Comparison of ENCODE assay signal across 8 cellular contexts in genomic region chr17:77089949-77090348, GRCh38. TPM values are rescaled to one million over a fixed set of nuclear protein-coding genes. Genes with fewer than 3 reads are reported as not detected.
A peak's percentile ranks its signal among the peaks of the same experiment; 100 is the strongest.
DNase-seq lines count a peak whose midpoint lies in the region; ATAC-seq and TF ChIP-seq lines count a peak whose summit lies in the region.
"Not testable (repeated sequence)": the region's sequence is repeated elsewhere in the genome, so short reads cannot be mapped to it uniquely, and the experiment has no call there.

No MANE protein-coding gene starts in this region.

- H3K9me3 ChIP-seq in BLaER1; OCI-LY3 (ENCODE audit: insufficient read depth, low read length); naive thymus-derived CD4-positive, alpha-beta T cell (ENCODE audit: control insufficient read depth in 2 of 3, low read length in 3 of 3): not testable (repeated sequence)

- intact Hi-C loops in naive thymus-derived CD4-positive, alpha-beta T cell (cut with micrococcal nuclease), result loop anchor here (2.0 to 5.0 kb wide), 3 partner anchors 353 to 638 kb away; partner anchors contain the start of genes JMJD6 (in 1 of the 2), METTL23 (in 1 of the 2), MFSD11 (in 1 of the 2) and SRSF2 (in 1 of the 2)

- H3K4me1 Mint-ChIP-seq in GM23338, result peaks cover 18% of the 10 kb centered on the region
- peaks cover 55% of the 10 kb centered on the region for H3K4me1 Mint-ChIP-seq in activated CD4-positive, alpha-beta T cell treated with anti-CD3 and anti-CD28 coated beads, Interleukin-2, amount 10 ng/mL, durations not matched to agents 7 days and 5 days
- peaks cover 52% of the 10 kb centered on the region for H3K4me1 Mint-ChIP-seq in activated naive CD8-positive, alpha-beta T cell treated with anti-CD3 and anti-CD28 coated beads, Interleukin-2, amount 50 U/mL, for 24 hours
- H3K4me1 Mint-ChIP-seq in naive thymus-derived CD4-positive, alpha-beta T cell, result peaks cover 30 to 63% (median 56%) of the 10 kb centered on the region in 7 donors
- H3K4me1 Mint-ChIP-seq in stimulated activated effector memory CD8-positive, alpha-beta T cell treated with anti-CD3 and anti-CD28 coated beads, Interleukin-12 subunit alpha, Interleukin-12 subunit beta, amount 100 ng/mL, for 72 hours, result peaks cover 45% of the 10 kb centered on the region

- H3K36me3 Mint-ChIP-seq in GM23338 (ENCODE audit: low read depth), result peaks cover 65% of the 10 kb centered on the region
- peaks cover 52% of the 10 kb centered on the region for H3K36me3 Mint-ChIP-seq in activated CD4-positive, alpha-beta T cell treated with anti-CD3 and anti-CD28 coated beads, Interleukin-2, amount 10 ng/mL, durations not matched to agents 7 days and 5 days (ENCODE audit: low read depth)
- H3K36me3 Mint-ChIP-seq in activated naive CD8-positive, alpha-beta T cell treated with anti-CD3 and anti-CD28 coated beads, Interleukin-2, amount 50 U/mL, for 24 hours (ENCODE audit: low read depth), result peaks cover 49% of the 10 kb centered on the region
- H3K36me3 Mint-ChIP-seq in naive thymus-derived CD4-positive, alpha-beta T cell, result peaks cover 3 to 35% (median 26%) of the 10 kb centered on the region in 5 donors
- H3K36me3 Mint-ChIP-seq in stimulated activated effector memory CD8-positive, alpha-beta T cell treated with anti-CD3 and anti-CD28 coated beads, Interleukin-12 subunit alpha, Interleukin-12 subunit beta, amount 100 ng/mL, for 72 hours, result peaks cover 67% of the 10 kb centered on the region

- H3K27me3 Mint-ChIP-seq in GM23338 (ENCODE audit: insufficient read depth, low read depth, poor library complexity), result peaks cover 14% of the 10 kb centered on the region
- not testable (repeated sequence) for H3K27me3 Mint-ChIP-seq in activated CD4-positive, alpha-beta T cell treated with anti-CD3 and anti-CD28 coated beads, Interleukin-2, amount 10 ng/mL, durations not matched to agents 7 days and 5 days; activated naive CD8-positive, alpha-beta T cell treated with anti-CD3 and anti-CD28 coated beads, Interleukin-2, amount 50 U/mL, for 24 hours; naive thymus-derived CD4-positive, alpha-beta T cell

- not testable (repeated sequence) for H3K9me3 Mint-ChIP-seq in GM23338; activated CD4-positive, alpha-beta T cell treated with anti-CD3 and anti-CD28 coated beads, Interleukin-2, amount 10 ng/mL, durations not matched to agents 7 days and 5 days; activated naive CD8-positive, alpha-beta T cell treated with anti-CD3 and anti-CD28 coated beads, Interleukin-2, amount 50 U/mL, for 24 hours; naive thymus-derived CD4-positive, alpha-beta T cell; stimulated activated effector memory CD8-positive, alpha-beta T cell treated with anti-CD3 and anti-CD28 coated beads, Interleukin-12 subunit alpha, Interleukin-12 subunit beta, amount 100 ng/mL, for 72 hours

- not testable (repeated sequence) for H3K27me3 ChIP-seq in BLaER1; GM23338 (ENCODE audit: insufficient read depth); OCI-LY3 (ENCODE audit: low read depth, low read length); naive thymus-derived CD4-positive, alpha-beta T cell (ENCODE audit: control insufficient read depth in 2 of 2, insufficient read depth in 2 of 2, low read length in 2 of 2)

- ATAC-seq in GM23338; activated naive CD8-positive, alpha-beta T cell treated with anti-CD3 and anti-CD28 coated beads, Interleukin-2, amount 50 U/mL, for 24 hours; naive thymus-derived CD4-positive, alpha-beta T cell; stimulated activated effector memory CD8-positive, alpha-beta T cell treated with anti-CD3 and anti-CD28 coated beads, Interleukin-12 subunit alpha, Interleukin-12 subunit beta, amount 100 ng/mL, for 72 hours: not testable (repeated sequence)

- H3K4me1 ChIP-seq in BLaER1 (peaks cover 82% of the 10 kb centered on the region), GM23338 (ENCODE audit: insufficient read depth) (peaks cover 14% of the 10 kb centered on the region), OCI-LY3 (ENCODE audit: low read length) (peaks cover 32% of the 10 kb centered on the region)
- H3K4me1 ChIP-seq in naive thymus-derived CD4-positive, alpha-beta T cell (ENCODE audit: control insufficient read depth in 2 of 2, insufficient read depth in 2 of 2, low read length in 2 of 2), result peaks cover 23 to 31% of the 10 kb centered on the region in 2 donors

- peak overlapping the region; percentile 90 for H3K4me3 ChIP-seq in BLaER1
- H3K4me3 ChIP-seq in GM23338; naive thymus-derived CD4-positive, alpha-beta T cell (ENCODE audit: low read length): not testable (repeated sequence)
- H3K4me3 ChIP-seq in OCI-LY3 (ENCODE audit: low read length), result peak overlapping the region; percentile 98
- H3K4me3 ChIP-seq in fibroblast of pulmonary artery (replicated peaks; ENCODE audit: low read depth, low read length), result peak overlapping the region; percentile 93

- peaks cover 26% of the 10 kb centered on the region; the same call in 1 of the 2 replicates for H4K20me1 ChIP-seq in BLaER1
- H4K20me1 ChIP-seq in GM23338 (replicated peaks; ENCODE audit: insufficient read depth); OCI-LY3 (ENCODE audit: insufficient read depth, low read length): not testable (repeated sequence)

- CTCF ChIA-PET in activated CD4-positive, alpha-beta T cell treated with anti-CD3 and anti-CD28 coated beads, Interleukin-2, amount 10 ng/mL, durations not matched to agents 7 days and 5 days (lab: Charles Lee), result interaction anchor here (0.6 to 1.3 kb wide), 8 partner anchors 11 to 356 kb away, joined by 3 to 5 read pairs (median 3); no protein-coding TSS in a partner anchor
- CTCF ChIA-PET in naive thymus-derived CD4-positive, alpha-beta T cell (lab: Charles Lee), result interaction anchor here (0.6 kb wide), 1 partner anchor 933 kb away, joined by 6 read pairs; no protein-coding TSS in a partner anchor

- H3K4me2 ChIP-seq in BLaER1 (peak overlapping the region; percentile 91), OCI-LY3 (ENCODE audit: low read length) (peak overlapping the region; percentile 86)
- not testable (repeated sequence) for H3K4me2 ChIP-seq in GM23338

- POLR2A ChIA-PET in activated CD4-positive, alpha-beta T cell treated with anti-CD3 and anti-CD28 coated beads, Interleukin-2, amount 10 ng/mL, durations not matched to agents 7 days and 5 days (lab: Charles Lee), result not testable (repeated sequence)
- POLR2A ChIA-PET in naive thymus-derived CD4-positive, alpha-beta T cell (lab: Charles Lee), result interaction anchor here (0.7 to 1.8 kb wide), 4 partner anchors 9 to 1161 kb away, joined by 3 to 7 read pairs (median 4); partner anchors contain the start of gene SRSF2

- H3K4me3 Mint-ChIP-seq in GM23338, result peak overlapping the region; percentile 94
- peak overlapping the region; percentile 98 for H3K4me3 Mint-ChIP-seq in activated CD4-positive, alpha-beta T cell treated with anti-CD3 and anti-CD28 coated beads, Interleukin-2, amount 10 ng/mL, durations not matched to agents 7 days and 5 days
- H3K4me3 Mint-ChIP-seq in activated naive CD8-positive, alpha-beta T cell treated with anti-CD3 and anti-CD28 coated beads, Interleukin-2, amount 50 U/mL, for 24 hours, result peak overlapping the region; percentile 97
- H3K4me3 Mint-ChIP-seq in naive thymus-derived CD4-positive, alpha-beta T cell, result peak overlapping the region; percentile 44 to 100 (median 96)
- H3K4me3 Mint-ChIP-seq in stimulated activated effector memory CD8-positive, alpha-beta T cell treated with anti-CD3 and anti-CD28 coated beads, Interleukin-12 subunit alpha, Interleukin-12 subunit beta, amount 100 ng/mL, for 72 hours, result peak overlapping the region; percentile 97

- not testable (repeated sequence) for TF ChIP-seq CTCF in GM23338 (conservative IDR thresholded peaks at IDR 0.05; ENCODE audit: low read depth in 2 of 2); OCI-LY3 (IDR thresholded peaks at IDR 0.05; ENCODE audit: low read depth, low read length); fibroblast of pulmonary artery (IDR thresholded peaks at IDR 0.05; ENCODE audit: low read length, missing control alignments)

- peak overlapping the region; percentile 99 for H3K27ac ChIP-seq in BLaER1
- H3K27ac ChIP-seq in GM23338 (ENCODE audit: low read depth); naive thymus-derived CD4-positive, alpha-beta T cell (ENCODE audit: low read depth, low read length): not testable (repeated sequence)
- H3K27ac ChIP-seq in OCI-LY3 (ENCODE audit: low read length), result peak overlapping the region; percentile 84

- not testable (repeated sequence) for H3K9me2 ChIP-seq in GM23338 (ENCODE audit: insufficient read depth)

- peak overlapping the region; percentile 99 for H3K9ac ChIP-seq in BLaER1
- H3K9ac ChIP-seq in OCI-LY3 (ENCODE audit: low read length), result peak overlapping the region; percentile 100; the same call in 1 of the 2 replicates

- not testable (repeated sequence) for DNase-seq in GM23338 (ENCODE audit: low spot score); activated CD4-positive, alpha-beta T cell treated with anti-CD3 and anti-CD28 coated beads, Interleukin-2, amount 10 ng/mL, durations not matched to agents 7 days and 5 days; activated naive CD8-positive, alpha-beta T cell treated with anti-CD3 and anti-CD28 coated beads, Interleukin-2, amount 50 U/mL, for 24 hours; fibroblast of pulmonary artery (ENCODE audit: low read depth); naive thymus-derived CD4-positive, alpha-beta T cell; stimulated activated effector memory CD8-positive, alpha-beta T cell treated with anti-CD3 and anti-CD28 coated beads, Interleukin-12 subunit alpha, Interleukin-12 subunit beta, amount 100 ng/mL, for 72 hours (ENCODE audit: low spot score in 2 of 2)

- H3K27ac Mint-ChIP-seq in GM23338, result peak overlapping the region; percentile 99
- H3K27ac Mint-ChIP-seq in activated CD4-positive, alpha-beta T cell treated with anti-CD3 and anti-CD28 coated beads, Interleukin-2, amount 10 ng/mL, durations not matched to agents 7 days and 5 days, result peak overlapping the region; percentile 96
- peak overlapping the region; percentile 98 for H3K27ac Mint-ChIP-seq in activated naive CD8-positive, alpha-beta T cell treated with anti-CD3 and anti-CD28 coated beads, Interleukin-2, amount 50 U/mL, for 24 hours
- peak overlapping the region in 8 of 9 donors; percentile 28 to 99 (median 84) for H3K27ac Mint-ChIP-seq in naive thymus-derived CD4-positive, alpha-beta T cell
- peak overlapping the region; percentile 99 for H3K27ac Mint-ChIP-seq in stimulated activated effector memory CD8-positive, alpha-beta T cell treated with anti-CD3 and anti-CD28 coated beads, Interleukin-12 subunit alpha, Interleukin-12 subunit beta, amount 100 ng/mL, for 72 hours

- not testable (repeated sequence) for H2AFZ ChIP-seq in GM23338; OCI-LY3 (ENCODE audit: low read depth, low read length)

- H3F3A ChIP-seq in GM23338 (replicated peaks; ENCODE audit: low read depth), result not testable (repeated sequence)

- peaks cover 53% of the 10 kb centered on the region for H3K36me3 ChIP-seq in BLaER1
- not testable (repeated sequence) for H3K36me3 ChIP-seq in GM23338 (ENCODE audit: insufficient read depth)
- peaks cover 36% of the 10 kb centered on the region for H3K36me3 ChIP-seq in OCI-LY3 (replicated peaks; ENCODE audit: low read depth, low read length)
- H3K36me3 ChIP-seq in naive thymus-derived CD4-positive, alpha-beta T cell (ENCODE audit: control insufficient read depth in 2 of 3, insufficient read depth in 3 of 3, low read length in 3 of 3), result peaks cover 6 to 42% (median 10%) of the 10 kb centered on the region in 3 experiments

- H3K79me2 ChIP-seq in GM23338 (replicated peaks; ENCODE audit: insufficient read depth), result peaks cover 15% of the 10 kb centered on the region
- H3K79me2 ChIP-seq in OCI-LY3 (ENCODE audit: low read length), result peaks cover 60% of the 10 kb centered on the region

RNA-seq across cellular contexts. Expression of gene SEC14L1, which starts 50.8 kb away (rescaled TPM):
- total RNA-seq in GM23338 (2014; rRNA removed; shearing (Covaris generic)), result 54.8 and 81.8 TPM in 2 replicates
- polyA plus RNA-seq in GM23338 (2016; fragmentation: Nextera tagmentation; extraction: Ambion mirVana), result 26.8 and 32.3 TPM in 2 replicates
- total RNA-seq in activated CD4-positive, alpha-beta T cell treated with anti-CD3 and anti-CD28 coated beads, Interleukin-2, amount 10 ng/mL, durations not matched to agents 7 days and 5 days, result 10 to 100 TPM; 56.6 to 57.4 TPM
- 100 to 1,000 TPM in 1 of 5 experiments, 10 to 100 TPM in 4; 25.0 to 103 (median 77.3) TPM for total RNA-seq in naive thymus-derived CD4-positive, alpha-beta T cell
- polyA plus RNA-seq in naive thymus-derived CD4-positive, alpha-beta T cell, result 1 to 10 TPM; 7.0 to 10.0 TPM
